In genomic region chr10:17805921-17806577, GRCh38 we compare ENCODE assay signal across 9 cellular contexts. TPM values are rescaled to one million over a fixed set of nuclear protein-coding genes. Genes with fewer than 3 reads are reported as not detected.
DNase-seq lines count a peak whose midpoint lies in the region; ATAC-seq and TF ChIP-seq lines count a peak whose summit lies in the region.
"Had no signal": no experiment of that assay in that cellular context is flagged by ENCODE, and none has a peak within 500 bp of the region (broad histone marks: within the 10 kb centered on the region; RNA-seq: fewer than 3 reads in every experiment).

No MANE protein-coding gene starts in this region.

- intact Hi-C loops in mammary epithelial cell (cut with micrococcal nuclease) = no loop called here

- H3K4me1 Mint-ChIP-seq in stimulated activated naive B cell treated with anti-CD40 and anti-IgM and Interleukin-4, amounts not matched to agents 10 μg/mL and 1 μg/mL and 100 μg/mL, for 72 hours = peaks cover 16 to 45% of the 10 kb centered on the region in 2 donors

- no peaks in the 10 kb centered on the region for H3K9me3 ChIP-seq in mammary epithelial cell (replicated peaks; ENCODE audit: insufficient read depth, low read length)

- no peak overlapping the region for H3K27ac ChIP-seq in mammary epithelial cell (ENCODE audit: insufficient read depth, low read depth, low read length)

- no peak overlapping the region for H3K4me3 Mint-ChIP-seq in stimulated activated naive B cell treated with anti-CD40 and anti-IgM and Interleukin-4, amounts not matched to agents 10 μg/mL and 1 μg/mL and 100 μg/mL, for 72 hours

- ATAC-seq in activated naive CD4-positive, alpha-beta T cell treated with anti-CD3 and anti-CD28 coated beads, Interleukin-2, amount 50 U/mL, for 72 hours = peak; percentile 40 to 90
- ATAC-seq in HG03066 (IDR thresholded peaks at IDR 0.05; ENCODE audit: low read depth, unreplicated experiment) (peak; percentile 58), GM21576 (IDR thresholded peaks at IDR 0.05; ENCODE audit: unreplicated experiment) (no peak)
- ATAC-seq in stimulated activated naive B cell treated with anti-CD40 and anti-IgM and Interleukin-4, amounts not matched to agents 10 μg/mL and 1 μg/mL and 100 μg/mL, for 72 hours (replicated peaks) = peak; percentile 90 to 92

- no peak overlapping the region for H3K4me3 ChIP-seq in mammary epithelial cell (replicated peaks in 1 of 3; ENCODE audit: insufficient read depth in 1 of 3, low read depth in 2 of 3, low read length in 3 of 3)

- no peak overlapping the region for H3K4me2 ChIP-seq in mammary epithelial cell (ENCODE audit: insufficient read depth, low read depth, low read length)

- no TSS peak for BruUV-seq in mammary epithelial cell (replicated peaks; lab: Mats Ljungman, UMichigan)

- 42% methylated on average over 6 of the region's 7 CpGs for WGBS in mammary epithelial cell (ENCODE audit: low coverage, missing lambda C conversion rate)

- H3K27me3 Mint-ChIP-seq in stimulated activated naive B cell treated with anti-CD40 and anti-IgM and Interleukin-4, amounts not matched to agents 10 μg/mL and 1 μg/mL and 100 μg/mL, for 72 hours = peaks cover 14 to 23% of the 10 kb centered on the region in 2 donors

- dilution Hi-C loops in mammary epithelial cell (cut with HindIII; ENCODE audit: low sequenced_read_pairs) = no loop called here

- no peaks in the 10 kb centered on the region for H3K4me1 ChIP-seq in mammary epithelial cell (ENCODE audit: insufficient read depth, low read length)

- H3K9me3 Mint-ChIP-seq in activated naive CD4-positive, alpha-beta T cell treated with anti-CD3 and anti-CD28 coated beads, Interleukin-2, amount 50 U/mL, for 72 hours = no peaks in the 10 kb centered on the region
- no peaks in the 10 kb centered on the region for H3K9me3 Mint-ChIP-seq in stimulated activated naive B cell treated with anti-CD40 and anti-IgM and Interleukin-4, amounts not matched to agents 10 μg/mL and 1 μg/mL and 100 μg/mL, for 72 hours

- DNase-seq in activated naive CD4-positive, alpha-beta T cell treated with anti-CD3 and anti-CD28 coated beads, Interleukin-2, amount 50 U/mL, for 72 hours (ENCODE audit: low spot score in 2 of 2) = peak in 1 of 2 donors; percentile 33
- DNase-seq in activated naive CD4-positive, alpha-beta T cell treated with Interleukin-2 at 50 U/mL for 16 hours = no peak
- DNase-seq in mammary epithelial cell = peak; percentile 12
- peak; percentile 12 for DNase-seq in stimulated activated naive B cell treated with anti-CD40 and anti-IgM and Interleukin-4, amounts not matched to agents 10 μg/mL and 1 μg/mL and 100 μg/mL, for 72 hours
- DNase-seq in NCI-H187 treated with DMSO at 0.1 percent for 48 hours (lab: John Stamatoyannopoulos, UW) = no peak
- DNase-seq in putamen (ENCODE audit: low spot score) = no peak

- no peaks in the 10 kb centered on the region for H3K36me3 Mint-ChIP-seq in activated naive CD4-positive, alpha-beta T cell treated with anti-CD3 and anti-CD28 coated beads, Interleukin-2, amount 50 U/mL, for 72 hours
- H3K36me3 Mint-ChIP-seq in stimulated activated naive B cell treated with anti-CD40 and anti-IgM and Interleukin-4, amounts not matched to agents 10 μg/mL and 1 μg/mL and 100 μg/mL, for 72 hours = no peaks in the 10 kb centered on the region

- no peaks in the 10 kb centered on the region for H3K36me3 ChIP-seq in mammary epithelial cell (ENCODE audit: insufficient read depth, low read length)

- no peak overlapping the region for H3K27ac Mint-ChIP-seq in activated naive CD4-positive, alpha-beta T cell treated with anti-CD3 and anti-CD28 coated beads, Interleukin-2, amount 50 U/mL, for 72 hours
- H3K27ac Mint-ChIP-seq in stimulated activated naive B cell treated with anti-CD40 and anti-IgM and Interleukin-4, amounts not matched to agents 10 μg/mL and 1 μg/mL and 100 μg/mL, for 72 hours = no peak overlapping the region

- H3K9ac ChIP-seq in mammary epithelial cell (ENCODE audit: insufficient read depth, low read length) = no peak overlapping the region

- no peaks in the 10 kb centered on the region for H4K20me1 ChIP-seq in mammary epithelial cell (ENCODE audit: insufficient read depth, low read length)

- no peaks in the 10 kb centered on the region for H3K79me2 ChIP-seq in mammary epithelial cell (ENCODE audit: insufficient read depth, low read length)

- CTCF ChIA-PET in mammary epithelial cell (lab: Charles Lee; ENCODE audit: low non-redundant PET) = no interaction called here

- H3K27me3 ChIP-seq in mammary epithelial cell (ENCODE audit: insufficient read depth, low read length) = no peaks in the 10 kb centered on the region

- H2AFZ ChIP-seq in mammary epithelial cell (ENCODE audit: low read depth, low read length) = no peak overlapping the region

- in situ Hi-C loops in mammary epithelial cell (cut with MboI; ENCODE audit: low sequenced_read_pairs in 2 of 2) = no loop called here

- peak; percentile 13 to 37 for TF ChIP-seq CTCF in mammary epithelial cell (conservative IDR thresholded peaks at IDR 0.05 in 1 of 2, IDR thresholded peaks at IDR 0.05 in 1 of 2; ENCODE audit: extremely low read depth in 1 of 2, insufficient read depth in 1 of 2, low read depth in 1 of 2, low read length in 2 of 2)

RNA-seq across cellular contexts. Expression of gene MRC1, which starts 3.1 kb away (rescaled TPM):
- total RNA-seq in activated naive CD4-positive, alpha-beta T cell treated with anti-CD3 and anti-CD28 coated beads, Interleukin-2, amount 50 U/mL, for 72 hours = not detected
- not detected for total RNA-seq in mammary epithelial cell
- polyA plus RNA-seq in mammary epithelial cell = 0.01 TPM
- not detected for polyA minus RNA-seq in mammary epithelial cell
- total RNA-seq: T-helper 1 cell treated with Interleukin-12 subunit alpha and Interleukin-12 subunit beta and Interleukin-4 antibody, amounts not matched to agents 30 ng/mL and 1 ng/mL, for 36 hours had no signal

RNA-seq across cellular contexts. Expression of gene TMEM236, which starts 54.0 kb away (rescaled TPM):
- under 1 TPM; 0.05 to 0.18 TPM for total RNA-seq in activated naive CD4-positive, alpha-beta T cell treated with anti-CD3 and anti-CD28 coated beads, Interleukin-2, amount 50 U/mL, for 72 hours
- under 1 TPM; 0.17 to 0.28 TPM for total RNA-seq in mammary epithelial cell
- 0.06 TPM for polyA plus RNA-seq in mammary epithelial cell
- polyA minus RNA-seq in mammary epithelial cell = not detected

Comparison
In these comparisons a context has a peak if more than half of its experiments do, and no peak if none do; other contexts are left out.
1. DNase-seq: peak in mammary epithelial cell (single experiment) and stimulated activated naive B cell treated with anti-CD40 and anti-IgM and Interleukin-4, amounts not matched to agents 10 μg/mL and 1 μg/mL and 100 μg/mL, for 72 hours (single experiment); none in activated naive CD4-positive, alpha-beta T cell treated with Interleukin-2 at 50 U/mL for 16 hours (single experiment), NCI-H187 treated with DMSO at 0.1 percent for 48 hours (single experiment) and putamen (single experiment).